ENCODE assay signal across 21 cellular contexts in the genomic region with DNA sequence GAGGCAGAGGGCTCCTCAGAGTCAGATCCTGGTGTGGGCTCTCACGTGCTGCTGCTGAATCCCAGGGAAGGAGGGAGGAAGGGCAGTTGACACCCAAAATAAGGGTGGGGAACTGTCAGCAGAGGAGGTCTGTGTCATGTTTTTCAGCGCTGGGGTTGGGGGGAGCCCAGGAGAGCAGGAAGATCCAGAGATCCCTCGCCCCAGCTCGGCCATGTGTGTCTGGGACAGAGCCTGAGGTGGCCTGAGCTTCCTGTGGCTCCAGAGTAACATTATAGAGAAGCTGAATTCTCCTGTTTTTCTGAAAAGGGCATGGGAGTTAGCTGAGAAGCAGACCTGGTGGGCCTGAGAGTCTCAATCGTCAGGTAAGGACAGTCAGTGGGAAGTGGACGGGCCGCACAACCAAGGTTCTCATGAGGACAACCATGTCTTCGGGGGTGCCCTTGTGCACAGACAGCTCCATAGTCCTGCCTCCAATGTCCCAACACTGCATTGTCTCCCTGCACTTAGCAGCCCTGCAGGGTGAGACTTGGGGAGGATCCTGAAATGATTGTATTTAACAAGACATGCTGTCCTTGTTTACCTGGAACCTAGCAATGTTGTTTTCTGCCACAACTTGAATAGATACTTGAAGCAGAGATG. TPM values are rescaled to one million over a fixed set of nuclear protein-coding genes. Genes with fewer than 3 reads are reported as not detected.
A peak's percentile ranks its signal among the peaks of the same experiment; 100 is the strongest.
DNase-seq lines count a peak whose midpoint lies in the region; ATAC-seq and TF ChIP-seq lines count a peak whose summit lies in the region.
"Had no signal": no experiment of that assay in that cellular context is flagged by ENCODE, and none has a peak within 500 bp of the region (broad histone marks: within the 10 kb centered on the region; RNA-seq: fewer than 3 reads in every experiment).

No MANE protein-coding gene starts in this region.

- H3K27me3 Mint-ChIP-seq in endodermal cell (ENCODE audit: insufficient read depth) = no peaks in the 10 kb centered on the region
- no peaks in the 10 kb centered on the region for H3K27me3 Mint-ChIP-seq in activated CD4-positive, alpha-beta T cell treated with anti-CD3 and anti-CD28 coated beads, Interleukin-2, amount 10 ng/mL, durations not matched to agents 7 days and 5 days
- H3K27me3 Mint-ChIP-seq: activated CD4-positive, alpha-beta memory T cell treated with anti-CD3 and anti-CD28 coated beads, Interleukin-2, amount 10 ng/mL, durations not matched to agents 7 days and 5 days had no signal

- TF ChIP-seq CTCF in cardiac muscle cell (IDR thresholded peaks at IDR 0.05; ENCODE audit: low read depth, low read length) (no peak), endodermal cell (conservative IDR thresholded peaks at IDR 0.05) (no peak), spleen (IDR thresholded peaks at IDR 0.05 in 8 of 11, conservative IDR thresholded peaks at IDR 0.05 in 3 of 11) (no peak)

- H3K4me3 Mint-ChIP-seq in endodermal cell = no peak overlapping the region
- H3K4me3 Mint-ChIP-seq in activated CD4-positive, alpha-beta T cell treated with anti-CD3 and anti-CD28 coated beads, Interleukin-2, amount 10 ng/mL, durations not matched to agents 7 days and 5 days = no peak overlapping the region
- H3K4me3 Mint-ChIP-seq: activated CD4-positive, alpha-beta memory T cell treated with anti-CD3 and anti-CD28 coated beads, Interleukin-2, amount 10 ng/mL, durations not matched to agents 7 days and 5 days; CD8-positive, alpha-beta memory T cell had no signal

- H3K27ac Mint-ChIP-seq in endodermal cell = peak overlapping the region; percentile 96
- no peak overlapping the region for H3K27ac Mint-ChIP-seq in activated CD4-positive, alpha-beta T cell treated with anti-CD3 and anti-CD28 coated beads, Interleukin-2, amount 10 ng/mL, durations not matched to agents 7 days and 5 days
- H3K27ac Mint-ChIP-seq: activated CD4-positive, alpha-beta memory T cell treated with anti-CD3 and anti-CD28 coated beads, Interleukin-2, amount 10 ng/mL, durations not matched to agents 7 days and 5 days had no signal

- intact Hi-C loops in Right ventricle myocardium inferior (cut with DNase I) (no loop called here), spleen (cut with DNase I; ENCODE audit: low total_unique reads) (no loop called here)

- H3K27me3 ChIP-seq in cardiac muscle cell = no peaks in the 10 kb centered on the region
- no peaks in the 10 kb centered on the region for H3K27me3 ChIP-seq in endodermal cell (ENCODE audit: control insufficient read depth, insufficient read depth, low read length, poor library complexity, severe bottlenecking)
- H3K27me3 ChIP-seq in spleen (replicated peaks in 1 of 7) = no peaks in the 10 kb centered on the region
- H3K27me3 ChIP-seq: neutrophil, SJSA1 had no signal

- H3K36me3 ChIP-seq in cardiac muscle cell (peaks cover 12% of the 10 kb centered on the region), endodermal cell (ENCODE audit: control insufficient read depth, insufficient read depth, low read length) (peaks cover 46% of the 10 kb centered on the region), spleen (peaks cover 0 to 44% (median 25%) of the 10 kb centered on the region in 6 donors)

- H3K27ac ChIP-seq in cardiac muscle cell = peak overlapping the region; percentile 51
- peak overlapping the region; percentile 17 for H3K27ac ChIP-seq in endodermal cell (ENCODE audit: low read depth, low read length)
- peak overlapping the region in 7 of 8 donors; percentile 32 to 73 (median 51) for H3K27ac ChIP-seq in spleen
- H3K27ac ChIP-seq: epithelial cell of prostate, neutrophil, SJSA1, VCaP had no signal

- peaks cover 2% of the 10 kb centered on the region for H3K4me1 ChIP-seq in cardiac muscle cell (ENCODE audit: low read depth)
- H3K4me1 ChIP-seq in endodermal cell (ENCODE audit: control insufficient read depth, insufficient read depth, low read length) = peaks cover 9% of the 10 kb centered on the region
- no peaks in the 10 kb centered on the region for H3K4me1 ChIP-seq in spleen
- H3K4me1 ChIP-seq: SJSA1 had no signal

- CTCF ChIA-PET in activated CD4-positive, alpha-beta T cell treated with anti-CD3 and anti-CD28 coated beads, Interleukin-2, amount 10 ng/mL, durations not matched to agents 7 days and 5 days (lab: Charles Lee) = interaction anchor here (0.6 kb wide), 1 partner anchor 23 kb away, joined by 4 read pairs; no protein-coding TSS in a partner anchor

- POLR2A ChIA-PET in activated CD4-positive, alpha-beta T cell treated with anti-CD3 and anti-CD28 coated beads, Interleukin-2, amount 10 ng/mL, durations not matched to agents 7 days and 5 days (lab: Charles Lee) = no interaction called here

- DNase-seq in cardiac muscle cell (ENCODE audit: low read depth in 1 of 2, low spot score in 1 of 2) (no peak), Right ventricle myocardium inferior (ENCODE audit: missing footprints) (no peak), HT-29 (ENCODE audit: low spot score) (peak; percentile 61), endodermal cell (peak; percentile 63), spleen (no peak), iPS-NIHi7 (ENCODE audit: extremely low spot score) (no peak)
- DNase-seq in activated CD4-positive, alpha-beta T cell treated with anti-CD3 and anti-CD28 coated beads, Interleukin-2, amount 10 ng/mL, durations not matched to agents 7 days and 5 days = no peak
- DNase-seq: activated CD4-positive, alpha-beta memory T cell treated with anti-CD3 and anti-CD28 coated beads, Interleukin-2, amount 10 ng/mL, durations not matched to agents 7 days and 5 days; CD8-positive, alpha-beta memory T cell; dermis blood vessel endothelial cell; foreskin melanocyte; NCI-H1417 treated with DMSO at 0.1 percent for 48 hours; NCI-H748 treated with DMSO at 0.1 percent for 48 hours; OCI-M1; retina; T-helper 2 cell had no signal

- ATAC-seq in Right ventricle myocardium inferior = no peak
- ATAC-seq in GM18873 (IDR thresholded peaks at IDR 0.05; ENCODE audit: low FRiP score, unreplicated experiment) = no peak

- H3K9me3 Mint-ChIP-seq in endodermal cell = peaks cover 17% of the 10 kb centered on the region
- H3K9me3 Mint-ChIP-seq in activated CD4-positive, alpha-beta T cell treated with anti-CD3 and anti-CD28 coated beads, Interleukin-2, amount 10 ng/mL, durations not matched to agents 7 days and 5 days = no peaks in the 10 kb centered on the region
- H3K9me3 Mint-ChIP-seq: activated CD4-positive, alpha-beta memory T cell treated with anti-CD3 and anti-CD28 coated beads, Interleukin-2, amount 10 ng/mL, durations not matched to agents 7 days and 5 days; CD8-positive, alpha-beta memory T cell had no signal

- no peaks in the 10 kb centered on the region for H3K9me3 ChIP-seq in cardiac muscle cell (ENCODE audit: low read depth)
- no peaks in the 10 kb centered on the region for H3K9me3 ChIP-seq in endodermal cell (ENCODE audit: control insufficient read depth, low read length)
- H3K9me3 ChIP-seq in spleen = no peaks in the 10 kb centered on the region
- H3K9me3 ChIP-seq: neutrophil, SJSA1 had no signal

- H3K4me3 ChIP-seq in cardiac muscle cell (no peak overlapping the region), endodermal cell (ENCODE audit: low read length) (no peak overlapping the region), spleen (no peak overlapping the region)
- H3K4me3 ChIP-seq: SJSA1 had no signal

- peak overlapping the region; percentile 11 for H3K9ac ChIP-seq in endodermal cell (ENCODE audit: extremely low read depth, low read length, poor library complexity, severe bottlenecking)

- peaks cover 28% of the 10 kb centered on the region for H3K4me1 Mint-ChIP-seq in endodermal cell
- no peaks in the 10 kb centered on the region for H3K4me1 Mint-ChIP-seq in activated CD4-positive, alpha-beta T cell treated with anti-CD3 and anti-CD28 coated beads, Interleukin-2, amount 10 ng/mL, durations not matched to agents 7 days and 5 days
- H3K4me1 Mint-ChIP-seq: activated CD4-positive, alpha-beta memory T cell treated with anti-CD3 and anti-CD28 coated beads, Interleukin-2, amount 10 ng/mL, durations not matched to agents 7 days and 5 days; CD8-positive, alpha-beta memory T cell had no signal

- WGBS in endodermal cell (ENCODE audit: insufficient coverage in 1 of 2, insufficient read length in 1 of 2), 2 experiments = 82 to 87% methylated on average over 8 of the region's 8 CpGs
- 81 to 92% (median 90%) methylated on average over 8 of the region's 8 CpGs for WGBS in spleen, 5 donors

- H3K36me3 Mint-ChIP-seq in endodermal cell (ENCODE audit: low read depth) = peaks cover 51% of the 10 kb centered on the region
- peaks cover 11% of the 10 kb centered on the region for H3K36me3 Mint-ChIP-seq in activated CD4-positive, alpha-beta T cell treated with anti-CD3 and anti-CD28 coated beads, Interleukin-2, amount 10 ng/mL, durations not matched to agents 7 days and 5 days (ENCODE audit: low read depth)

- no peak for TF ChIP-seq POLR2A in spleen (IDR thresholded peaks at IDR 0.05)

RNA-seq across cellular contexts. Expression of a gene that starts 18.4 kb away (rescaled TPM):
- total RNA-seq in cardiac muscle cell (19.7 and 127 TPM in 2 replicates), Right ventricle myocardium inferior (9.4 TPM), endodermal cell (10 to 100 TPM; 53.9 to 60.8 TPM), spleen (10 to 100 TPM; 21.9 to 41.8 (median 26.7) TPM)
- polyA plus RNA-seq in cardiac muscle cell (21.3 and 23.2 TPM in 2 replicates), spleen (10 to 100 TPM; 11.2 to 39.8 (median 17.6) TPM)
- total RNA-seq in HT-29 (2014; rRNA removed; shearing (Covaris generic)) = 57.3 and 70.2 TPM in 2 replicates
- 30.3 TPM for polyA plus RNA-seq in endodermal cell (2013, experiment 1 of 2)
- 25.0 TPM for polyA plus RNA-seq in endodermal cell (2013, experiment 2 of 2)
- total RNA-seq in activated CD4-positive, alpha-beta T cell treated with anti-CD3 and anti-CD28 coated beads, Interleukin-2, amount 10 ng/mL, durations not matched to agents 7 days and 5 days = 10 to 100 TPM; 26.9 to 27.8 TPM

Comparison
In these comparisons a context has a peak if more than half of its experiments do, and no peak if none do; other contexts are left out.
1. DNase-seq: peak in HT-29 (single experiment) and endodermal cell (single experiment); none in cardiac muscle cell (0 of 2), Right ventricle myocardium inferior (single experiment), spleen (single experiment), iPS-NIHi7 (single experiment) and activated CD4-positive, alpha-beta T cell treated with anti-CD3 and anti-CD28 coated beads, Interleukin-2, amount 10 ng/mL, durations not matched to agents 7 days and 5 days (single experiment).
2. Peak in every context shown above with its lines, with median percentiles within 50 percentile points of each other: H3K27ac ChIP-seq.